Comparison of ENCODE assay signal across 20 cellular contexts in genomic region chr11:116507016-116507415, GRCh38.
DNase-seq lines count a peak whose midpoint lies in the region; ATAC-seq and TF ChIP-seq lines count a peak whose summit lies in the region.
"Had no signal": no experiment of that assay in that cellular context is flagged by ENCODE, and none has a peak within 500 bp of the region (broad histone marks: within the 10 kb centered on the region; RNA-seq: fewer than 3 reads in every experiment).

No MANE protein-coding gene starts in this region.

- no peaks in the 10 kb centered on the region for H3K36me3 ChIP-seq in endodermal cell (ENCODE audit: control insufficient read depth, insufficient read depth, low read length)
- H3K36me3 ChIP-seq: BLaER1, HAP-1 had no signal

- no peak overlapping the region for H3K9ac ChIP-seq in endodermal cell (ENCODE audit: extremely low read depth, low read length, poor library complexity, severe bottlenecking)
- H3K9ac ChIP-seq: BLaER1 had no signal

- no peaks in the 10 kb centered on the region for H3K36me3 Mint-ChIP-seq in activated CD4-positive, alpha-beta T cell treated with anti-CD3 and anti-CD28 coated beads, Interleukin-2, amount 10 ng/mL, durations not matched to agents 7 days and 5 days (ENCODE audit: low read depth)
- no peaks in the 10 kb centered on the region for H3K36me3 Mint-ChIP-seq in endodermal cell (ENCODE audit: low read depth)
- H3K36me3 Mint-ChIP-seq in type B pancreatic cell = peaks cover 3% of the 10 kb centered on the region
- H3K36me3 Mint-ChIP-seq: CD8-positive, alpha-beta T cell had no signal

- H3K9me3 Mint-ChIP-seq in activated CD4-positive, alpha-beta T cell treated with anti-CD3 and anti-CD28 coated beads, Interleukin-2, amount 10 ng/mL, durations not matched to agents 7 days and 5 days = no peaks in the 10 kb centered on the region
- H3K9me3 Mint-ChIP-seq in endodermal cell (no peaks in the 10 kb centered on the region), type B pancreatic cell (no peaks in the 10 kb centered on the region)
- H3K9me3 Mint-ChIP-seq: CD4-positive, CD25-positive, alpha-beta regulatory T cell; CD8-positive, alpha-beta T cell had no signal

- CTCF ChIA-PET in activated CD4-positive, alpha-beta T cell treated with anti-CD3 and anti-CD28 coated beads, Interleukin-2, amount 10 ng/mL, durations not matched to agents 7 days and 5 days (lab: Charles Lee) = no interaction called here

- H3K4me3 ChIP-seq in endodermal cell (ENCODE audit: low read length) = no peak overlapping the region
- H3K4me3 ChIP-seq: BLaER1, GM12878, HAP-1 had no signal

- H3K4me1 ChIP-seq in endodermal cell (ENCODE audit: control insufficient read depth, insufficient read depth, low read length) = no peaks in the 10 kb centered on the region
- H3K4me1 ChIP-seq: BLaER1, Caco-2 had no signal

- POLR2A ChIA-PET in activated CD4-positive, alpha-beta T cell treated with anti-CD3 and anti-CD28 coated beads, Interleukin-2, amount 10 ng/mL, durations not matched to agents 7 days and 5 days (lab: Charles Lee) = no interaction called here

- H3K27ac ChIP-seq in endodermal cell (ENCODE audit: low read depth, low read length) = no peak overlapping the region
- H3K27ac ChIP-seq: 22Rv1, BLaER1, C4-2B had no signal

- peaks cover 5% of the 10 kb centered on the region for H3K27me3 ChIP-seq in endodermal cell (ENCODE audit: control insufficient read depth, insufficient read depth, low read length, poor library complexity, severe bottlenecking)

- H3K9me3 ChIP-seq in endodermal cell (ENCODE audit: control insufficient read depth, low read length) = no peaks in the 10 kb centered on the region
- H3K9me3 ChIP-seq: BLaER1, Caco-2, HAP-1 had no signal

- H3K27ac Mint-ChIP-seq in activated CD4-positive, alpha-beta T cell treated with anti-CD3 and anti-CD28 coated beads, Interleukin-2, amount 10 ng/mL, durations not matched to agents 7 days and 5 days = no peak overlapping the region
- no peak overlapping the region for H3K27ac Mint-ChIP-seq in endodermal cell
- no peak overlapping the region for H3K27ac Mint-ChIP-seq in type B pancreatic cell
- H3K27ac Mint-ChIP-seq: B cell; CD4-positive, CD25-positive, alpha-beta regulatory T cell; CD8-positive, alpha-beta T cell; HFFc6 had no signal

- peaks cover 13% of the 10 kb centered on the region for H3K27me3 Mint-ChIP-seq in activated CD4-positive, alpha-beta T cell treated with anti-CD3 and anti-CD28 coated beads, Interleukin-2, amount 10 ng/mL, durations not matched to agents 7 days and 5 days
- peaks cover 20% of the 10 kb centered on the region for H3K27me3 Mint-ChIP-seq in endodermal cell (ENCODE audit: insufficient read depth)
- H3K27me3 Mint-ChIP-seq in type B pancreatic cell = peaks cover 56% of the 10 kb centered on the region

- no peak for ATAC-seq in GM21447 (IDR thresholded peaks at IDR 0.05; ENCODE audit: unreplicated experiment)
- ATAC-seq: CD8-positive, alpha-beta T cell; GM12878 had no signal

- H3K4me3 Mint-ChIP-seq in activated CD4-positive, alpha-beta T cell treated with anti-CD3 and anti-CD28 coated beads, Interleukin-2, amount 10 ng/mL, durations not matched to agents 7 days and 5 days = no peak overlapping the region
- H3K4me3 Mint-ChIP-seq in endodermal cell (no peak overlapping the region), type B pancreatic cell (no peak overlapping the region)
- H3K4me3 Mint-ChIP-seq: B cell; CD4-positive, CD25-positive, alpha-beta regulatory T cell; CD8-positive, alpha-beta T cell; HFFc6 had no signal

- WGBS in endodermal cell (ENCODE audit: insufficient coverage in 1 of 2, insufficient read length in 1 of 2), 2 experiments = 89 to 100% methylated on average over 2 to 4 of the region's 4 CpGs

- no peak for TF ChIP-seq CTCF in endodermal cell (conservative IDR thresholded peaks at IDR 0.05)
- TF ChIP-seq CTCF in type B pancreatic cell (conservative IDR thresholded peaks at IDR 0.05) = no peak

- peak; percentile 2 for DNase-seq in activated CD4-positive, alpha-beta T cell treated with anti-CD3 and anti-CD28 coated beads, Interleukin-2, amount 10 ng/mL, durations not matched to agents 7 days and 5 days
- DNase-seq in activated CD4-positive, alpha-beta T cell treated with anti-CD3 and anti-CD28 coated beads for 4 hours = no peak
- peak; percentile 11 for DNase-seq in endodermal cell
- DNase-seq in type B pancreatic cell (ENCODE audit: extremely low spot score, unreplicated experiment) = peak; percentile 45
- DNase-seq in NCI-H2171 (lab: John Stamatoyannopoulos, UW) = no peak
- DNase-seq in NCI-H82 (lab: John Stamatoyannopoulos, UW) = no peak
- DNase-seq: Caco-2; CD4-positive, CD25-positive, alpha-beta regulatory T cell; DMS153; DND-41; GOT3; HFFc6 had no signal

- H3K4me1 Mint-ChIP-seq in activated CD4-positive, alpha-beta T cell treated with anti-CD3 and anti-CD28 coated beads, Interleukin-2, amount 10 ng/mL, durations not matched to agents 7 days and 5 days = no peaks in the 10 kb centered on the region
- H3K4me1 Mint-ChIP-seq in endodermal cell (peaks cover 8% of the 10 kb centered on the region), type B pancreatic cell (ENCODE audit: unreplicated experiment) (peaks cover 40% of the 10 kb centered on the region)
- H3K4me1 Mint-ChIP-seq: B cell; CD4-positive, CD25-positive, alpha-beta regulatory T cell had no signal

Comparison
In these comparisons a context has a peak if more than half of its experiments do, and no peak if none do; other contexts are left out.
1. DNase-seq: peak in activated CD4-positive, alpha-beta T cell treated with anti-CD3 and anti-CD28 coated beads, Interleukin-2, amount 10 ng/mL, durations not matched to agents 7 days and 5 days (single experiment), endodermal cell (single experiment) and type B pancreatic cell (single experiment); none in activated CD4-positive, alpha-beta T cell treated with anti-CD3 and anti-CD28 coated beads for 4 hours (0 of 2), NCI-H2171 (single experiment) and NCI-H82 (single experiment).